In genomic region chr1:26921462-26922200, GRCh38 we compare ENCODE assay signal across 8 cellular contexts. TPM values are rescaled to one million over a fixed set of nuclear protein-coding genes. Genes with fewer than 3 reads are reported as not detected.
DNase-seq lines count a peak whose midpoint lies in the region; ATAC-seq and TF ChIP-seq lines count a peak whose summit lies in the region.

NUDC (plus strand) TSS chr1:26921743; CDS start chr1:26921849, 106 bp downstream.

- WGBS in heart left ventricle, 4 donors = 0 to 1% (median 0%) methylated on average over 26 to 74 of the region's 74 CpGs

- peaks cover 0 to 35% (median 29%) of the 10 kb centered on the region in 9 donors for H3K36me3 ChIP-seq in heart left ventricle

- H3K4me1 Mint-ChIP-seq in type B pancreatic cell (ENCODE audit: unreplicated experiment) = peaks cover 26% of the 10 kb centered on the region

- no peaks in the 10 kb centered on the region for H3K27me3 ChIP-seq in heart left ventricle

- peak within 1 kb of the TSS; percentile 80 to 100 (median 96) for H3K4me3 ChIP-seq in heart left ventricle

- peaks cover 14% of the 10 kb centered on the region for H3K36me3 Mint-ChIP-seq in type B pancreatic cell

- H3K27ac ChIP-seq in heart left ventricle = peak within 1 kb of the TSS in 11 of 12 donors; percentile 72 to 94 (median 89)

- no peaks in the 10 kb centered on the region for H3K9me3 ChIP-seq in heart left ventricle

- no peaks in the 10 kb centered on the region for H3K9me3 Mint-ChIP-seq in type B pancreatic cell

- H3K4me3 Mint-ChIP-seq in type B pancreatic cell = peak within 1 kb of the TSS; percentile 93

- in situ Hi-C loops in GM13976 (cut with MboI; ENCODE audit: low sequenced_read_pairs, unreplicated experiment) = no loop called here

- TF ChIP-seq POLR2A in heart left ventricle (IDR thresholded peaks at IDR 0.05) = peak in 1 of 2 donors; percentile 91

- H3K4me1 ChIP-seq in heart left ventricle = peaks cover 0 to 25% (median 17%) of the 10 kb centered on the region in 12 donors

- ATAC-seq in HG02870 (IDR thresholded peaks at IDR 0.05; ENCODE audit: unreplicated experiment) = peak; percentile 95
- peak; percentile 99 to 100 (median 99) for ATAC-seq in heart left ventricle

- intact Hi-C loops in T-helper 1 cell treated with Interleukin-12 subunit alpha and Interleukin-12 subunit beta and Interleukin-4 antibody, amounts not matched to agents 30 ng/mL and 1 ng/mL, for 36 hours (cut with micrococcal nuclease) = loop anchor here (1.0 kb wide), 8 partner anchors 21 to 420 kb away; partner anchors contain the start of genes GPATCH3, GPN2, TRNP1 and WDTC1
- intact Hi-C loops in heart left ventricle (cut with DNase I) = loop anchor here in 1 of 10 donors (2.0 kb wide), 1 partner anchor 15 kb away; no protein-coding TSS in a partner anchor

- DNase-seq in GM13976 (ENCODE audit: low spot score) (peak; percentile 98), NCI-H146 treated with DMSO at 0.1 percent for 48 hours (lab: John Stamatoyannopoulos, UW; ENCODE audit: unreplicated experiment) (peak; percentile 77), amniotic epithelial cell (ENCODE audit: low read depth) (peak; percentile 95), heart left ventricle (peak; percentile 97 to 98 (median 98)), pons (ENCODE audit: low spot score) (peak; percentile 99), type B pancreatic cell (ENCODE audit: extremely low spot score, unreplicated experiment) (peak; percentile 97)

- TF ChIP-seq CTCF in GM13976 (IDR thresholded peaks at IDR 0.05; ENCODE audit: borderline replicate concordance, control extremely low read depth, extremely low read depth, insufficient read depth, missing control alignments) = no peak
- peak in 1 of 12 donors; percentile 2 for TF ChIP-seq CTCF in heart left ventricle (IDR thresholded peaks at IDR 0.05)
- TF ChIP-seq CTCF in type B pancreatic cell (conservative IDR thresholded peaks at IDR 0.05) = no peak

- H3K27me3 Mint-ChIP-seq in type B pancreatic cell = no peaks in the 10 kb centered on the region

- peak within 1 kb of the TSS; percentile 92 for H3K27ac Mint-ChIP-seq in type B pancreatic cell

RNA-seq across cellular contexts. Expression of gene NUDC, which starts in this region (rescaled TPM):
- 71.8 and 74.6 TPM in 2 replicates for total RNA-seq in T-helper 1 cell treated with Interleukin-12 subunit alpha and Interleukin-12 subunit beta and Interleukin-4 antibody, amounts not matched to agents 30 ng/mL and 1 ng/mL, for 36 hours
- total RNA-seq in heart left ventricle = 10 to 100 TPM; 53.6 to 78.6 (median 57.4) TPM
- polyA plus RNA-seq in heart left ventricle = 10 to 100 TPM; 69.7 to 99.6 TPM
- total RNA-seq in type B pancreatic cell (ENCODE audit: low replicate concordance) = 73.4 and 82.7 TPM in 2 replicates

Comparison
In these comparisons a context has a peak if more than half of its experiments do, and no peak if none do; other contexts are left out.
1. Peak in every context shown above with its lines: DNase-seq, ATAC-seq, H3K4me3 ChIP-seq and H3K27ac ChIP-seq.